ENCODE assay signal across 8 cellular contexts in the genomic region with DNA sequence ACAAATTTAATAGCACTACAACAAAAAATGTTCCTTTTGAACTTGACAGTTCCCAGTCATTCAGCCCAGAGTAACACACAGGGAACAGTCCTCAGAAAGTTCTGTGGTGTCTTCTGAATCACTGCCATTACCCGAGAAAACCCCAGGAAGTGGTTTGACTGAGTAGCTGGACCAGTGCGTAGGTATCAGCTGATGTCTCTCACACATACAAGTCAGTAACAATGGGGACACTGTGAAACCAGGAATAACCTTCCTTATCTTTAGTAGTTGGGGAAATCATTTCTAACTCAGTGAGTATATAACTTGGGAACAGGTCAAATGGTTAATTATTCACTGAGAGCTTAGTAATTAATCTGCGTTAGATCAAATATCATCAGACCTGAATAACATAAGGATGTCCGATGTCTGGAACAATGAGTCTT.
A peak's percentile ranks its signal among the peaks of the same experiment; 100 is the strongest.
DNase-seq lines count a peak whose midpoint lies in the region; ATAC-seq, FAIRE-seq and TF ChIP-seq lines count a peak whose summit lies in the region.

No MANE protein-coding gene starts in this region.

- peak overlapping the region; percentile 63 for H3K4me3 Mint-ChIP-seq in stimulated activated naive CD8-positive, alpha-beta T cell treated with anti-CD3 and anti-CD28 coated beads, Interleukin-15, Interleukin-2, amounts not matched to agents 100 ng/mL and 50 ng/mL, for 24 hours

- peak; percentile 77 for DNase-seq in GM04503 (ENCODE audit: low read depth)
- peak; percentile 98 for DNase-seq in M059J (ENCODE audit: low read depth)
- DNase-seq in adipocyte (ENCODE audit: low read depth), result peak; percentile 42
- DNase-seq in erythroblast (lab: John Stamatoyannopoulos, UW), result no peak
- DNase-seq in NCI-H146 treated with DMSO at 0.1 percent for 48 hours (lab: John Stamatoyannopoulos, UW; ENCODE audit: unreplicated experiment), result no peak

- H3K4me1 ChIP-seq in adipocyte (ENCODE audit: control insufficient read depth, insufficient read depth, low read length), result peaks cover 51% of the 10 kb centered on the region

- H3K36me3 ChIP-seq in adipocyte (ENCODE audit: control insufficient read depth, insufficient read depth, low read length, severe bottlenecking), result no peaks in the 10 kb centered on the region

- FAIRE-seq in islet of Langerhans (lab: Jason Lieb, UNC), result peak; percentile 82

- H3K27me3 Mint-ChIP-seq in stimulated activated naive CD8-positive, alpha-beta T cell treated with anti-CD3 and anti-CD28 coated beads, Interleukin-15, Interleukin-2, amounts not matched to agents 100 ng/mL and 50 ng/mL, for 24 hours, result no peaks in the 10 kb centered on the region

- no peak for TF ChIP-seq POLR2A in erythroblast (IDR thresholded peaks at IDR 0.05; ENCODE audit: low read length)

- no peaks in the 10 kb centered on the region for H3K27me3 ChIP-seq in adipocyte (replicated peaks; ENCODE audit: control insufficient read depth, insufficient read depth, low read length)

- H3K4me3 ChIP-seq in adipocyte (ENCODE audit: low read length), result peak overlapping the region; percentile 14

- H3K4me1 Mint-ChIP-seq in stimulated activated naive CD8-positive, alpha-beta T cell treated with anti-CD3 and anti-CD28 coated beads, Interleukin-15, Interleukin-2, amounts not matched to agents 100 ng/mL and 50 ng/mL, for 24 hours (ENCODE audit: low read depth), result peaks cover 96% of the 10 kb centered on the region

- H3K9me3 ChIP-seq in adipocyte (ENCODE audit: control insufficient read depth, low read length), result no peaks in the 10 kb centered on the region

- peaks cover 38% of the 10 kb centered on the region for H3K36me3 Mint-ChIP-seq in stimulated activated naive CD8-positive, alpha-beta T cell treated with anti-CD3 and anti-CD28 coated beads, Interleukin-15, Interleukin-2, amounts not matched to agents 100 ng/mL and 50 ng/mL, for 24 hours (ENCODE audit: low read depth)

- no peak overlapping the region for H3K9ac ChIP-seq in adipocyte (ENCODE audit: low read length)

- H3K27ac Mint-ChIP-seq in stimulated activated naive CD8-positive, alpha-beta T cell treated with anti-CD3 and anti-CD28 coated beads, Interleukin-15, Interleukin-2, amounts not matched to agents 100 ng/mL and 50 ng/mL, for 24 hours, result peak overlapping the region; percentile 85

- peak; percentile 94 for ATAC-seq in GM21786 (IDR thresholded peaks at IDR 0.05; ENCODE audit: unreplicated experiment)

- no peaks in the 10 kb centered on the region for H3K9me3 Mint-ChIP-seq in stimulated activated naive CD8-positive, alpha-beta T cell treated with anti-CD3 and anti-CD28 coated beads, Interleukin-15, Interleukin-2, amounts not matched to agents 100 ng/mL and 50 ng/mL, for 24 hours

Comparison
In these comparisons a context has a peak if more than half of its experiments do, and no peak if none do; other contexts are left out.
1. DNase-seq: peak in GM04503 (single experiment), M059J (single experiment) and adipocyte (single experiment); none in erythroblast (0 of 2) and NCI-H146 treated with DMSO at 0.1 percent for 48 hours (single experiment).